Comparison of ENCODE assay signal across 9 cellular contexts in the genomic region with DNA sequence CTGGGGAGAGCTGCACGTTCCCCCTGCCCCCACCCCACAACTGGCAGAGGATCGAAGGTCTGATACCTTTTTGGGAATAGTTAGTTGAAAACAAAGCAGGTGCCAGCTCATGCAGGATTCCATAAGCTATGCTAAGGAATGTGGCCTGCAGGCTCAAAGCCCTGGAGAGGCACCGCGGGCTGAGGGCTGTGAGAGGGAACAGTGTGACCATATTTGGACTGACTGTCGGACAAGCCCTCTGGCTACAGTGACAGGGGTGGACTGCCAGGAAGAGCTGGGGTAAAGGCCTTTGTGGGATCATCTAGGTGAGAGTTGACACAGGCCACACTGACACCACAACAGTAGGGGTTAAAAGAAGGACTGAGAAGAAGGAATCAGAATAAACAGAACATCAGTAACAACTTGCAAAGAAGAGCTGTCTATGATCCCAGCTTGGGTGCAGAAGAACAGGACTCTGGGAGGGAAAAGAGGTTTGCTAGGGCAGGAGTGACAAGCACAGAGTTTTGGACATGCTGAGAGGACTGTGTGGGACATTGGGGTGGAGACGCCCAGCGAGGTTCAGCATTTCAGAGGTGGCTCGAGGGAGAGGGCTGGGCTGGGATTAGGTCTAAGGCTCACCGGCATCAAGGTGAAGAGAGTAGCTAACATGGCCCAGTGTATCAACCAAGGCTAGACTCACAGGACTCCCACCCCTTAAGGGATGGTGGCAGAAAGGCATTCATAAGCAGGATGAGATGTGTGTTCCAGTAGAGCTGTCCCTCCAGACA. TPM values are rescaled to one million over a fixed set of nuclear protein-coding genes. Genes with fewer than 3 reads are reported as not detected.
DNase-seq lines count a peak whose midpoint lies in the region; ATAC-seq, FAIRE-seq and TF ChIP-seq lines count a peak whose summit lies in the region.
"Had no signal": no experiment of that assay in that cellular context is flagged by ENCODE, and none has a peak within 500 bp of the region (broad histone marks: within the 10 kb centered on the region; RNA-seq: fewer than 3 reads in every experiment).

No MANE protein-coding gene starts in this region.

- H3K9me2 ChIP-seq in Loucy (replicated peaks; ENCODE audit: low read depth, low read length): no peaks in the 10 kb centered on the region

- H3K9ac ChIP-seq in Loucy (ENCODE audit: low read depth, low read length, poor library complexity, severe bottlenecking): no peak overlapping the region

- H3K27me3 ChIP-seq in Loucy (ENCODE audit: insufficient read depth, low read length, poor library complexity, severe bottlenecking): no peaks in the 10 kb centered on the region
- no peaks in the 10 kb centered on the region for H3K27me3 ChIP-seq in thoracic aorta (replicated peaks; ENCODE audit: insufficient read depth)

- H3K36me3 ChIP-seq in Loucy (ENCODE audit: insufficient read depth, low read length): peaks cover 75% of the 10 kb centered on the region
- H3K36me3 ChIP-seq in thoracic aorta: peaks cover 15% of the 10 kb centered on the region

- H3K36me3 Mint-ChIP-seq in brain: peaks cover 43% of the 10 kb centered on the region

- peak overlapping the region; percentile 92 to 97 for H3K27ac ChIP-seq in thoracic aorta

- peaks cover 25% of the 10 kb centered on the region for H3K4me1 Mint-ChIP-seq in brain

- H3K9me3 Mint-ChIP-seq in brain: peaks cover 0 to 12% (median 7%) of the 10 kb centered on the region in 5 experiments

- H3K79me2 ChIP-seq in Loucy (ENCODE audit: insufficient read depth, low read length): peaks cover 68% of the 10 kb centered on the region

- H3K4me1 ChIP-seq in Loucy (ENCODE audit: insufficient read depth, low read length, poor library complexity, severe bottlenecking) (peaks cover 14% of the 10 kb centered on the region), thoracic aorta (ENCODE audit: control insufficient read depth in 1 of 2, low read depth in 2 of 2) (peaks cover 35 to 98% of the 10 kb centered on the region in 2 donors)

- no peak overlapping the region for H2AFZ ChIP-seq in Loucy (ENCODE audit: low read length)

- H3K4me3 ChIP-seq in Loucy (ENCODE audit: low read length, poor library complexity, severe bottlenecking) (no peak overlapping the region), thoracic aorta (no peak overlapping the region)

- no peaks in the 10 kb centered on the region for H3F3A ChIP-seq in Loucy (ENCODE audit: low read depth)

- H3K27me3 Mint-ChIP-seq in brain: no peaks in the 10 kb centered on the region

- no peak overlapping the region for H3K4me3 Mint-ChIP-seq in brain

- H3K27ac Mint-ChIP-seq in brain: peak overlapping the region in 4 of 5 experiments; percentile 2 to 82 (median 44)

- no peak for ATAC-seq in thoracic aorta (ENCODE audit: insufficient number of reproducible peaks, low FRiP score, low read depth)

- no peak for FAIRE-seq in GM12892 (lab: Jason Lieb, UNC)
- FAIRE-seq: bronchial epithelial cell, G401.6 had no signal

- peaks cover 9% of the 10 kb centered on the region; the same call in 1 of the 2 replicates for H3K9me3 ChIP-seq in Loucy (ENCODE audit: insufficient read depth, low read depth, low read length)
- H3K9me3 ChIP-seq in thoracic aorta: no peaks in the 10 kb centered on the region

- TF ChIP-seq POLR2A in GM12892 (IDR thresholded peaks at IDR 0.05; ENCODE audit: low read depth, low read length): no peak

- DNase-seq in kidney tubule cell (ENCODE audit: low spot score) (peak; percentile 42), thoracic aorta (ENCODE audit: low spot score) (peak; percentile 32), GM12892 (ENCODE audit: insufficient read length) (no peak), NCI-H526 treated with DMSO at 0.1 percent for 48 hours (lab: John Stamatoyannopoulos, UW) (no peak)
- no peak for DNase-seq in stimulated activated CD4-positive, alpha-beta T cell treated with anti-CD3 and anti-CD28 coated beads, Interleukin-4, amount 100 ng/mL, for 4 hours

- TF ChIP-seq CTCF in Loucy (conservative IDR thresholded peaks at IDR 0.05; ENCODE audit: low read length): no peak
- TF ChIP-seq CTCF in brain (conservative IDR thresholded peaks at IDR 0.05): no peak
- TF ChIP-seq CTCF in thoracic aorta (IDR thresholded peaks at IDR 0.05): no peak

- peak overlapping the region; percentile 28 for H3K4me2 ChIP-seq in Loucy (ENCODE audit: low read depth, low read length, poor library complexity, severe bottlenecking)

- H4K20me1 ChIP-seq in Loucy (ENCODE audit: insufficient read depth, low read length, poor library complexity, severe bottlenecking): peaks cover 13% of the 10 kb centered on the region

RNA-seq across cellular contexts. Expression of gene ACTN1, which starts 54.5 kb away (rescaled TPM):
- 84.2 TPM for polyA plus RNA-seq in brain (ENCODE audit: insufficient read depth, low read depth, low replicate concordance)
- 1,000 to 10,000 TPM; 1,201 to 1,291 TPM for total RNA-seq in thoracic aorta
- polyA plus RNA-seq in GM12892 (2012; ENCODE audit: missing spikeins): 0.40 TPM

Comparison
In these comparisons a context has a peak if more than half of its experiments do, and no peak if none do; other contexts are left out.
1. DNase-seq: peak in kidney tubule cell (single experiment) and thoracic aorta (single experiment); none in GM12892 (single experiment), stimulated activated CD4-positive, alpha-beta T cell treated with anti-CD3 and anti-CD28 coated beads, Interleukin-4, amount 100 ng/mL, for 4 hours (0 of 2) and NCI-H526 treated with DMSO at 0.1 percent for 48 hours (single experiment).